ENCODE assay signal across 8 cellular contexts in genomic region chr10:93701903-93702277, GRCh38.
DNase-seq lines count a peak whose midpoint lies in the region; ATAC-seq lines count a peak whose summit lies in the region.

No MANE protein-coding gene starts in this region.

- H3K27me3 ChIP-seq in iPS-20b (ENCODE audit: insufficient read depth, low read length) = no peaks in the 10 kb centered on the region
- no peaks in the 10 kb centered on the region for H3K27me3 ChIP-seq in stomach smooth muscle (ENCODE audit: control insufficient read depth in 1 of 2, insufficient read depth in 2 of 2, low read length in 2 of 2)

- ATAC-seq in GM21619 (IDR thresholded peaks at IDR 0.05; ENCODE audit: unreplicated experiment) (peak; percentile 12), GM21360 (IDR thresholded peaks at IDR 0.05; ENCODE audit: unreplicated experiment) (no peak)

- H3K9ac ChIP-seq in iPS-20b (ENCODE audit: low read depth, low read length) (peak overlapping the region; percentile 93), stomach smooth muscle (ENCODE audit: low read length in 2 of 2) (peak overlapping the region; percentile 77 to 91)

- H3K27ac ChIP-seq in angular gyrus (ENCODE audit: low read depth, low read length) = peak overlapping the region; percentile 83
- H3K27ac ChIP-seq in iPS-20b (ENCODE audit: low read length) = peak overlapping the region; percentile 73
- H3K27ac ChIP-seq in stomach smooth muscle (ENCODE audit: low read length) = peak overlapping the region; percentile 83

- peaks cover 22% of the 10 kb centered on the region for H3K36me3 ChIP-seq in iPS-20b (ENCODE audit: insufficient read depth, low read depth, low read length)
- peaks cover 6 to 8% of the 10 kb centered on the region in 2 donors for H3K36me3 ChIP-seq in stomach smooth muscle (ENCODE audit: control insufficient read depth in 2 of 2, insufficient read depth in 2 of 2, low read length in 2 of 2)

- DNase-seq in NCI-H345 (lab: John Stamatoyannopoulos, UW) (peak; percentile 30), NCI-H345 treated with DMSO at 0.1 percent for 48 hours (lab: John Stamatoyannopoulos, UW; ENCODE audit: unreplicated experiment) (no peak), Kasumi-1 (lab: John Stamatoyannopoulos, UW) (peak; percentile 44 to 65)

- H3K4me3 ChIP-seq in iPS-20b (ENCODE audit: low read length) (peak overlapping the region; percentile 82), stomach smooth muscle (ENCODE audit: low read length in 2 of 2) (peak overlapping the region; percentile 65 to 88)

- no peaks in the 10 kb centered on the region for H3K9me3 ChIP-seq in iPS-20b (ENCODE audit: insufficient read depth, low read depth, low read length)
- H3K9me3 ChIP-seq in stomach smooth muscle (ENCODE audit: control insufficient read depth in 2 of 2, low read length in 2 of 2) = no peaks in the 10 kb centered on the region

- H3K4me1 ChIP-seq in iPS-20b (ENCODE audit: insufficient read depth, low read length) (peaks cover 5% of the 10 kb centered on the region), stomach smooth muscle (ENCODE audit: control insufficient read depth, insufficient read depth, low read length) (no peaks in the 10 kb centered on the region)
